In genomic region chr11:115612331-115612730, GRCh38 we compare ENCODE assay signal across 27 cellular contexts.
A peak's percentile ranks its signal among the peaks of the same experiment; 100 is the strongest.
DNase-seq lines count a peak whose midpoint lies in the region; ATAC-seq and TF ChIP-seq lines count a peak whose summit lies in the region.
"Had no signal": no experiment of that assay in that cellular context is flagged by ENCODE, and none has a peak within 500 bp of the region (broad histone marks: within the 10 kb centered on the region; RNA-seq: fewer than 3 reads in every experiment).

No MANE protein-coding gene starts in this region.

- intact Hi-C loops in CD4-positive, alpha-beta T cell (cut with DNase I, micrococcal nuclease), result no loop called here

- H3K27me3 ChIP-seq in GM23248 (replicated peaks; ENCODE audit: insufficient read depth) (no peaks in the 10 kb centered on the region), NT2/D1 (ENCODE audit: insufficient read depth, insufficient read length) (no peaks in the 10 kb centered on the region), fibroblast of lung (ENCODE audit: control insufficient read depth, insufficient read depth, low read length) (peaks cover 5% of the 10 kb centered on the region)
- no peaks in the 10 kb centered on the region for H3K27me3 ChIP-seq in CD4-positive, alpha-beta T cell (ENCODE audit: control insufficient read depth, insufficient read depth, low read length)
- H3K27me3 ChIP-seq: transverse colon had no signal

- no peaks in the 10 kb centered on the region for H3K9me2 ChIP-seq in GM23248 (ENCODE audit: insufficient read depth)

- H3K4me3 ChIP-seq in GM23248 (no peak overlapping the region), NT2/D1 (ENCODE audit: insufficient read length, low read depth) (no peak overlapping the region), fibroblast of lung (replicated peaks in 1 of 4; ENCODE audit: control extremely low read depth in 1 of 4, insufficient read depth in 1 of 4, low read depth in 3 of 4, low read length in 4 of 4) (no peak overlapping the region)
- H3K4me3 ChIP-seq: psoas muscle, transverse colon had no signal

- H3K9ac ChIP-seq in GM23248 (no peak overlapping the region), NT2/D1 (ENCODE audit: insufficient read length, low read depth) (no peak overlapping the region), fibroblast of lung (ENCODE audit: insufficient read depth, low read length) (no peak overlapping the region)

- no peak overlapping the region for H2AFZ ChIP-seq in GM23248
- H2AFZ ChIP-seq in fibroblast of lung (ENCODE audit: low read length), result no peak overlapping the region

- H3K4me1 Mint-ChIP-seq in nephron progenitor cell, result peaks cover 84% of the 10 kb centered on the region
- no peaks in the 10 kb centered on the region for H3K4me1 Mint-ChIP-seq in CD4-positive, alpha-beta T cell (ENCODE audit: low read depth)
- H3K4me1 Mint-ChIP-seq: activated naive CD4-positive, alpha-beta T cell treated with anti-CD3 and anti-CD28 coated beads, Interleukin-2, amount 10 ng/mL, durations not matched to agents 7 days and 5 days; stimulated activated naive CD8-positive, alpha-beta T cell treated with anti-CD3 and anti-CD28 coated beads, Interleukin-15, amount 100 ng/mL, for 72 hours had no signal

- peak overlapping the region; percentile 50 for H3K27ac Mint-ChIP-seq in nephron progenitor cell
- H3K27ac Mint-ChIP-seq in CD4-positive, alpha-beta T cell, result no peak overlapping the region
- H3K27ac Mint-ChIP-seq: activated naive CD4-positive, alpha-beta T cell treated with anti-CD3 and anti-CD28 coated beads, Interleukin-2, amount 10 ng/mL, durations not matched to agents 7 days and 5 days; activated T-cell treated with anti-CD3 and anti-CD28 coated beads, Interleukin-2, amount 50 U/mL, for 72 hours; stimulated activated naive CD8-positive, alpha-beta T cell treated with anti-CD3 and anti-CD28 coated beads, Interleukin-15, amount 100 ng/mL, for 72 hours had no signal

- H3K4me3 Mint-ChIP-seq in nephron progenitor cell, result no peak overlapping the region
- H3K4me3 Mint-ChIP-seq in CD4-positive, alpha-beta T cell, result no peak overlapping the region
- H3K4me3 Mint-ChIP-seq: activated naive CD4-positive, alpha-beta T cell treated with anti-CD3 and anti-CD28 coated beads, Interleukin-2, amount 10 ng/mL, durations not matched to agents 7 days and 5 days; activated T-cell treated with anti-CD3 and anti-CD28 coated beads, Interleukin-2, amount 50 U/mL, for 72 hours; stimulated activated naive CD8-positive, alpha-beta T cell treated with anti-CD3 and anti-CD28 coated beads, Interleukin-15, amount 100 ng/mL, for 72 hours had no signal

- TF ChIP-seq CTCF in fibroblast of lung (conservative IDR thresholded peaks at IDR 0.05 in 1 of 2, IDR thresholded peaks at IDR 0.05 in 1 of 2; ENCODE audit: low read depth in 1 of 2, low read length in 2 of 2) (no peak), nephron progenitor cell (IDR thresholded peaks at IDR 0.05) (no peak)
- TF ChIP-seq CTCF in CD4-positive, alpha-beta T cell (IDR thresholded peaks at IDR 0.05), result no peak

- H3K4me2 ChIP-seq in GM23248 (ENCODE audit: unreplicated experiment) (no peak overlapping the region), fibroblast of lung (ENCODE audit: extremely low read depth, insufficient read depth, low read length) (no peak overlapping the region)

- POLR2A ChIA-PET in CD4-positive, alpha-beta T cell (lab: Charles Lee), result no interaction called here

- no peaks in the 10 kb centered on the region for H3K79me2 ChIP-seq in GM23248 (ENCODE audit: insufficient read depth)
- no peaks in the 10 kb centered on the region for H3K79me2 ChIP-seq in fibroblast of lung (ENCODE audit: control insufficient read depth, insufficient read depth, low read length)

- no peaks in the 10 kb centered on the region for H3K4me1 ChIP-seq in GM23248 (ENCODE audit: insufficient read depth)
- H3K4me1 ChIP-seq in NT2/D1 (ENCODE audit: insufficient read depth, insufficient read length), result no peaks in the 10 kb centered on the region
- peaks cover 2% of the 10 kb centered on the region for H3K4me1 ChIP-seq in fibroblast of lung (ENCODE audit: control insufficient read depth, extremely low read depth, insufficient read depth, low read length)

- H3F3A ChIP-seq in GM23248 (ENCODE audit: insufficient read depth), result no peaks in the 10 kb centered on the region

- H3K27ac ChIP-seq in GM23248 (no peak overlapping the region), fibroblast of lung (ENCODE audit: insufficient read depth, low read length) (no peak overlapping the region)
- H3K27ac ChIP-seq in CD4-positive, alpha-beta T cell (ENCODE audit: low read depth, low read length), result no peak overlapping the region
- H3K27ac ChIP-seq: psoas muscle, transverse colon had no signal

- in situ Hi-C loops in GM23248 (cut with MboI), result no loop called here

- 78 to 87% methylated on average over 7 of the region's 7 CpGs for WGBS in GM23248 (ENCODE audit: low coverage in 1 of 2, low lambda C conversion rate in 2 of 2, missing lambda C conversion rate in 2 of 2), 2 experiments

- H3K36me3 ChIP-seq in GM23248 (ENCODE audit: low read depth) (no peaks in the 10 kb centered on the region), NT2/D1 (ENCODE audit: insufficient read depth, insufficient read length, low read length) (no peaks in the 10 kb centered on the region), fibroblast of lung (ENCODE audit: control insufficient read depth, insufficient read depth, low read length) (no peaks in the 10 kb centered on the region)
- H3K36me3 ChIP-seq: transverse colon had no signal

- H4K20me1 ChIP-seq in GM23248 (ENCODE audit: insufficient read depth), result no peaks in the 10 kb centered on the region
- H4K20me1 ChIP-seq in fibroblast of lung (ENCODE audit: control insufficient read depth, extremely low read depth, insufficient read depth, low read length), result no peaks in the 10 kb centered on the region

- no peaks in the 10 kb centered on the region for H3K36me3 Mint-ChIP-seq in nephron progenitor cell (ENCODE audit: low read depth)
- no peaks in the 10 kb centered on the region for H3K36me3 Mint-ChIP-seq in CD4-positive, alpha-beta T cell (ENCODE audit: low read depth)
- H3K36me3 Mint-ChIP-seq: activated naive CD4-positive, alpha-beta T cell treated with anti-CD3 and anti-CD28 coated beads, Interleukin-2, amount 10 ng/mL, durations not matched to agents 7 days and 5 days had no signal

- DNase-seq in GM23248, result peak; percentile 16
- peak; percentile 83 for DNase-seq in NT2/D1 (ENCODE audit: low read depth, low spot score)
- DNase-seq in fibroblast of lung (ENCODE audit: low read depth in 2 of 2), result peak; percentile 19 to 83
- no peak for DNase-seq in nephron progenitor cell
- DNase-seq in NCI-H774 (lab: John Stamatoyannopoulos, UW), result no peak
- no peak for DNase-seq in SKM-1 (lab: John Stamatoyannopoulos, UW; ENCODE audit: unreplicated experiment)
- no peak for DNase-seq in CD1c-positive myeloid dendritic cell (ENCODE audit: extremely low spot score)
- no peak for DNase-seq in CD4-positive, alpha-beta T cell
- DNase-seq: activated CD4-positive, CD25-positive, alpha-beta regulatory T cell; activated CD8-positive, alpha-beta memory T cell treated with anti-CD3 and anti-CD28 coated beads for 24 hours; activated naive CD4-positive, alpha-beta T cell treated with anti-CD3 and anti-CD28 coated beads, Interleukin-2, amount 10 ng/mL, durations not matched to agents 7 days and 5 days; activated T-cell treated with anti-CD3 and anti-CD28 coated beads, Interleukin-2, amount 50 U/mL, for 72 hours; cortex of kidney; DMS79; HCEC 1CT; hippocampal formation; midbrain; NCI-H1105 treated with DMSO at 0.1 percent for 48 hours; NCI-H2107; NCI-H510A; psoas muscle; RPMI8226; stimulated activated CD4-positive, alpha-beta T cell treated with anti-CD3 and anti-CD28 coated beads, Interleukin-4, amount 100 ng/mL, for 4 hours; stimulated activated naive CD8-positive, alpha-beta T cell treated with anti-CD3 and anti-CD28 coated beads, Interleukin-15, amount 100 ng/mL, for 72 hours; transverse colon had no signal

- no peak for ATAC-seq in CD4-positive, alpha-beta T cell (ENCODE audit: poor library complexity)
- ATAC-seq: activated T-cell treated with anti-CD3 and anti-CD28 coated beads, Interleukin-2, amount 50 U/mL, for 72 hours; SK-N-SH treated with all-trans-retinoic acid at 6 μM for 48 hours; stimulated activated naive CD8-positive, alpha-beta T cell treated with anti-CD3 and anti-CD28 coated beads, Interleukin-15, amount 100 ng/mL, for 72 hours had no signal

- CTCF ChIA-PET in CD4-positive, alpha-beta T cell (lab: Charles Lee), result no interaction called here

- no peaks in the 10 kb centered on the region for H3K9me3 Mint-ChIP-seq in nephron progenitor cell
- peaks cover 2% of the 10 kb centered on the region for H3K9me3 Mint-ChIP-seq in CD4-positive, alpha-beta T cell
- H3K9me3 Mint-ChIP-seq: nephron had no signal

- no peaks in the 10 kb centered on the region for H3K27me3 Mint-ChIP-seq in nephron progenitor cell (ENCODE audit: low read depth, poor library complexity)
- no peaks in the 10 kb centered on the region for H3K27me3 Mint-ChIP-seq in CD4-positive, alpha-beta T cell
- H3K27me3 Mint-ChIP-seq: activated naive CD4-positive, alpha-beta T cell treated with anti-CD3 and anti-CD28 coated beads, Interleukin-2, amount 10 ng/mL, durations not matched to agents 7 days and 5 days had no signal

- no peaks in the 10 kb centered on the region for H3K9me3 ChIP-seq in GM23248 (ENCODE audit: low read depth)
- no peaks in the 10 kb centered on the region for H3K9me3 ChIP-seq in NT2/D1 (ENCODE audit: insufficient read depth, low read length)
- no peaks in the 10 kb centered on the region for H3K9me3 ChIP-seq in fibroblast of lung (ENCODE audit: control insufficient read depth, insufficient read depth, low read depth, low read length)
- no peaks in the 10 kb centered on the region for H3K9me3 ChIP-seq in CD4-positive, alpha-beta T cell (ENCODE audit: control insufficient read depth, low read length)
- H3K9me3 ChIP-seq: psoas muscle, transverse colon had no signal

Comparison
In these comparisons a context has a peak if more than half of its experiments do, and no peak if none do; other contexts are left out.
1. DNase-seq: peak in GM23248 (single experiment), NT2/D1 (single experiment) and fibroblast of lung (2 of 2); none in nephron progenitor cell (single experiment), NCI-H774 (single experiment), SKM-1 (single experiment), CD1c-positive myeloid dendritic cell (single experiment) and CD4-positive, alpha-beta T cell (0 of 10).